Comparison of ENCODE assay signal across 1 cellular context in genomic region chr2:164841719-164842623, GRCh38.
TF ChIP-seq lines count a peak whose summit lies in the region.

Gene COBLL1 (minus strand): TSS chr2:164841823. CDS start chr2:164841196, 627 bp downstream.

TF ChIP-seq in HepG2, 621 proteins besides CTCF, POLR2A, EP300 and RAD21 (continued from another document and continues in another):
- TF ChIP-seq ASH2L (IDR thresholded peaks at IDR 0.05; ENCODE audit: insufficient read length, low read depth, low read length) (peak; percentile 89), ZNF136 (CRISPR knock-in tag; IDR thresholded peaks at IDR 0.05; ENCODE audit: low read depth) (no peak; the same call in none of the 2 replicates), ZNF777 (CRISPR knock-in tag; IDR thresholded peaks at IDR 0.05) (peak; percentile 47; the same call in 1 of the 2 replicates), ZNF414 (CRISPR knock-in tag; IDR thresholded peaks at IDR 0.05) (peak; percentile 74), JARID2 (CRISPR knock-in tag; IDR thresholded peaks at IDR 0.05; ENCODE audit: insufficient replicate concordance) (no peak), ZNF660 (CRISPR knock-in tag; IDR thresholded peaks at IDR 0.05; ENCODE audit: borderline replicate concordance, low read depth) (no peak), DMTF1 (CRISPR knock-in tag; IDR thresholded peaks at IDR 0.05) (0 out of 2 replicates have a peak, but pooled peaks have one; percentile 64), XBP1 (CRISPR knock-in tag; IDR thresholded peaks at IDR 0.05) (0 out of 2 replicates have a peak, but pooled peaks have one; percentile 38), GFI1 (CRISPR knock-in tag; IDR thresholded peaks at IDR 0.05; ENCODE audit: borderline replicate concordance) (peak; percentile 64), ZNF24 (IDR thresholded peaks at IDR 0.05) (no peak), MXD1 (CRISPR knock-in tag; IDR thresholded peaks at IDR 0.05) (peak; percentile 76; the same call in 1 of the 2 replicates), ZBTB7B (CRISPR knock-in tag; IDR thresholded peaks at IDR 0.05) (peak; percentile 92), ZSCAN5A (CRISPR knock-in tag; IDR thresholded peaks at IDR 0.05; ENCODE audit: borderline replicate concordance) (peak; percentile 83; the same call in 1 of the 2 replicates), ZFP41 (CRISPR knock-in tag; IDR thresholded peaks at IDR 0.05; ENCODE audit: borderline replicate concordance) (no peak), MEF2D (CRISPR knock-in tag; IDR thresholded peaks at IDR 0.05) (peak; percentile 39), NONO (IDR thresholded peaks at IDR 0.05) (no peak), NONO (CRISPR knock-in tag; conservative IDR thresholded peaks at IDR 0.05) (peak; percentile 88), LBX2 (CRISPR knock-in tag; IDR thresholded peaks at IDR 0.05; ENCODE audit: borderline replicate concordance) (no peak), MZF1 (CRISPR knock-in tag; IDR thresholded peaks at IDR 0.05; ENCODE audit: borderline replicate concordance) (no peak), ZBTB25 (CRISPR knock-in tag; IDR thresholded peaks at IDR 0.05) (peak; percentile 67; the same call in 1 of the 2 replicates), ZNF441 (CRISPR knock-in tag; IDR thresholded peaks at IDR 0.05; ENCODE audit: borderline replicate concordance) (peak; percentile 80; the same call in 1 of the 2 replicates), ZNF432 (CRISPR knock-in tag; IDR thresholded peaks at IDR 0.05; ENCODE audit: borderline replicate concordance) (no peak), RXRB (CRISPR knock-in tag; IDR thresholded peaks at IDR 0.05; ENCODE audit: borderline replicate concordance) (peak; percentile 67; the same call in 1 of the 2 replicates), ZNF207 (IDR thresholded peaks at IDR 0.05; ENCODE audit: borderline replicate concordance) (no peak), TGIF2 (CRISPR knock-in tag; IDR thresholded peaks at IDR 0.05) (peak; percentile 77; the same call in 1 of the 2 replicates), ZNF556 (CRISPR knock-in tag; IDR thresholded peaks at IDR 0.05; ENCODE audit: borderline replicate concordance) (peak; percentile 83; the same call in 1 of the 2 replicates), RCOR2 (CRISPR knock-in tag; IDR thresholded peaks at IDR 0.05) (0 out of 2 replicates have a peak, but pooled peaks have one; percentile 9), TBX2 (CRISPR knock-in tag; IDR thresholded peaks at IDR 0.05; ENCODE audit: borderline replicate concordance) (peak; percentile 80), ZNF841 (CRISPR knock-in tag; IDR thresholded peaks at IDR 0.05; ENCODE audit: borderline replicate concordance) (no peak; the same call in 1 of the 2 replicates), KAT2B (IDR thresholded peaks at IDR 0.05; ENCODE audit: borderline replicate concordance, low read depth, low read length) (no peak), FOSL2 (CRISPR knock-in tag; IDR thresholded peaks at IDR 0.05) (peak; percentile 58), ZNF180 (CRISPR knock-in tag; IDR thresholded peaks at IDR 0.05; ENCODE audit: borderline replicate concordance, low read depth) (no peak), ZNF142 (CRISPR knock-in tag; IDR thresholded peaks at IDR 0.05) (peak; percentile 81; the same call in 1 of the 2 replicates), ZNF773 (CRISPR knock-in tag; IDR thresholded peaks at IDR 0.05; ENCODE audit: borderline replicate concordance) (no peak; the same call in 1 of the 2 replicates), NR2F2 (IDR thresholded peaks at IDR 0.05; ENCODE audit: borderline replicate concordance, low read depth) (peak; percentile 35; the same call in 1 of the 2 replicates), NPAS2 (CRISPR knock-in tag; IDR thresholded peaks at IDR 0.05; ENCODE audit: borderline replicate concordance) (no peak), ZNF891 (CRISPR knock-in tag; IDR thresholded peaks at IDR 0.05) (0 out of 2 replicates have a peak, but pooled peaks have one; percentile 67), ZZZ3 (CRISPR knock-in tag; IDR thresholded peaks at IDR 0.05; ENCODE audit: borderline replicate concordance) (no peak), ZSCAN31 (CRISPR knock-in tag; IDR thresholded peaks at IDR 0.05; ENCODE audit: low read depth) (peak; percentile 40; the same call in 1 of the 2 replicates), SETDB1 (CRISPR knock-in tag; IDR thresholded peaks at IDR 0.05; ENCODE audit: borderline replicate concordance) (no peak), TFDP1 (CRISPR knock-in tag; IDR thresholded peaks at IDR 0.05; ENCODE audit: borderline replicate concordance) (peak; percentile 61; the same call in 1 of the 2 replicates), TMF1 (CRISPR knock-in tag; IDR thresholded peaks at IDR 0.05; ENCODE audit: low read depth) (no peak), ZFX (CRISPR knock-in tag; IDR thresholded peaks at IDR 0.05; ENCODE audit: low read depth) (peak; percentile 79), THAP11 (CRISPR knock-in tag; IDR thresholded peaks at IDR 0.05) (peak; percentile 73)
- TF ChIP-seq, protein P1, sequence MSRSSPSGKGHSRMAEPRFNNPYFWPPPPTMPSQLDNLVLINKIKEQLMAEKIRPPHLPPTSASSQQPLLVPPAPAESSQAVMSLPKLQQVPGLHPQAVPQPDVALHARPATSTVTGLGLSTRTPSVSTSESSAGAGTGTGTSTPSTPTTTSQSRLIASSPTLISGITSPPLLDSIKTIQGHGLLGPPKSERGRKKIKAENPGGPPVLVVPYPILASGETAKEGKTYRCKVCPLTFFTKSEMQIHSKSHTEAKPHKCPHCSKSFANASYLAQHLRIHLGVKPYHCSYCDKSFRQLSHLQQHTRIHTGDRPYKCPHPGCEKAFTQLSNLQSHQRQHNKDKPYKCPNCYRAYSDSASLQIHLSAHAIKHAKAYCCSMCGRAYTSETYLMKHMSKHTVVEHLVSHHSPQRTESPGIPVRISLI (CRISPR knock-in tag; IDR thresholded peaks at IDR 0.05; ENCODE audit: borderline replicate concordance): peak; percentile 54; the same call in 1 of the 2 replicates
- TF ChIP-seq, protein P2, sequence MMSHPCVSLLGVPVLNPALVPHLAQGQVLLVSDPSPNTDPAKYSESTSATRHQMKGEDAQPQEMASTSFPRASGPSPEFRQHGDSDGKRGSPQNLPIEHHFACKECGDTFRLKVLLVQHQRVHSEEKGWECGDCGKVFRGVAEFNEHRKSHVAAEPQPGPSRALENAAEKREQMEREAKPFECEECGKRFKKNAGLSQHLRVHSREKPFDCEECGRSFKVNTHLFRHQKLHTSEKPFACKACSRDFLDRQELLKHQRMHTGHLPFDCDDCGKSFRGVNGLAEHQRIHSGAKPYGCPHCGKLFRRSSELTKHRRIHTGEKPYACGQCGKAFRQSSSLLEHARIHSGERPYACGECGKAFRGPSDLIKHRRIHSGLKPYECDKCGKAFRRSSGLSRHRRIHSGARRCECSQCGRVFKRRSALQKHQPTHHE (CRISPR knock-in tag; IDR thresholded peaks at IDR 0.05; ENCODE audit: borderline replicate concordance): peak; percentile 79
- TF ChIP-seq, protein P3, sequence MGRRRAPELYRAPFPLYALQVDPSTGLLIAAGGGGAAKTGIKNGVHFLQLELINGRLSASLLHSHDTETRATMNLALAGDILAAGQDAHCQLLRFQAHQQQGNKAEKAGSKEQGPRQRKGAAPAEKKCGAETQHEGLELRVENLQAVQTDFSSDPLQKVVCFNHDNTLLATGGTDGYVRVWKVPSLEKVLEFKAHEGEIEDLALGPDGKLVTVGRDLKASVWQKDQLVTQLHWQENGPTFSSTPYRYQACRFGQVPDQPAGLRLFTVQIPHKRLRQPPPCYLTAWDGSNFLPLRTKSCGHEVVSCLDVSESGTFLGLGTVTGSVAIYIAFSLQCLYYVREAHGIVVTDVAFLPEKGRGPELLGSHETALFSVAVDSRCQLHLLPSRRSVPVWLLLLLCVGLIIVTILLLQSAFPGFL (CRISPR knock-in tag; IDR thresholded peaks at IDR 0.05): no peak; the same call in 1 of the 2 replicates
